ENCODE assay signal across 1 cellular context in genomic region chr1:51636191-51636590, GRCh38.
TF ChIP-seq lines count a peak whose summit lies in the region.

No MANE protein-coding gene starts in this region.

TF ChIP-seq in HEK293, 187 proteins besides CTCF, POLR2A, EP300 and RAD21:
- TF ChIP-seq ZBTB44 (tag by site-specific recombination; IDR thresholded peaks at IDR 0.05) (no peak), ZNF362 (tag by site-specific recombination; IDR thresholded peaks at IDR 0.05) (peak; percentile 86)
TF ChIP-seq in HEK293: peak in this region for 1.
